In genomic region chr10:986881-987634, GRCh38 we compare ENCODE assay signal across 8 cellular contexts. TPM values are rescaled to one million over a fixed set of nuclear protein-coding genes. Genes with fewer than 3 reads are reported as not detected.
A peak's percentile ranks its signal among the peaks of the same experiment; 100 is the strongest.
DNase-seq lines count a peak whose midpoint lies in the region; ATAC-seq, FAIRE-seq and TF ChIP-seq lines count a peak whose summit lies in the region.

No MANE protein-coding gene starts in this region.

- DNase-seq in AG10803 (ENCODE audit: low read depth) (peak; percentile 94), HTR-8/SVneo (ENCODE audit: insufficient read length, low spot score) (peak; percentile 45), NCI-H446 (lab: John Stamatoyannopoulos, UW) (no peak), epidermal melanocyte (ENCODE audit: insufficient read length, low spot score) (no peak)
- no peak for DNase-seq in activated T-helper 1 cell treated with anti-CD3 and anti-CD28 coated beads, Interleukin-12 subunit alpha, Interleukin-12 subunit beta, Interleukin-2, Interleukin-4 antibody, amounts not matched to agents 30 ng/mL and 10 ng/mL and 1 ng/mL, durations not matched to agents 14 hours and 24 hours and 36 hours (ENCODE audit: low spot score)

- H3K4me3 Mint-ChIP-seq in activated T-helper 1 cell treated with anti-CD3 and anti-CD28 coated beads, Interleukin-12 subunit alpha, Interleukin-12 subunit beta, Interleukin-2, Interleukin-4 antibody, amounts not matched to agents 30 ng/mL and 10 ng/mL and 1 ng/mL, durations not matched to agents 14 hours and 24 hours and 36 hours: peak overlapping the region; percentile 97

- H3K9me3 ChIP-seq in iPS-20b (ENCODE audit: insufficient read depth, low read depth, low read length) (no peaks in the 10 kb centered on the region), stomach smooth muscle (ENCODE audit: control insufficient read depth in 2 of 2, low read length in 2 of 2) (no peaks in the 10 kb centered on the region)

- peak overlapping the region; percentile 89 for H3K27ac ChIP-seq in iPS-20b (ENCODE audit: low read length)
- H3K27ac ChIP-seq in stomach smooth muscle (ENCODE audit: low read length): peak overlapping the region; percentile 89

- no peak for ATAC-seq in GM18867 (IDR thresholded peaks at IDR 0.05; ENCODE audit: unreplicated experiment)

- peaks cover 3% of the 10 kb centered on the region; the same call in 1 of the 2 replicates for H3K4me1 ChIP-seq in iPS-20b (ENCODE audit: insufficient read depth, low read length)
- peaks cover 17% of the 10 kb centered on the region for H3K4me1 ChIP-seq in stomach smooth muscle (ENCODE audit: control insufficient read depth, insufficient read depth, low read length)

- no peaks in the 10 kb centered on the region for H3K9me3 Mint-ChIP-seq in activated T-helper 1 cell treated with anti-CD3 and anti-CD28 coated beads, Interleukin-12 subunit alpha, Interleukin-12 subunit beta, Interleukin-2, Interleukin-4 antibody, amounts not matched to agents 30 ng/mL and 10 ng/mL and 1 ng/mL, durations not matched to agents 14 hours and 24 hours and 36 hours

- no peaks in the 10 kb centered on the region for H3K27me3 Mint-ChIP-seq in activated T-helper 1 cell treated with anti-CD3 and anti-CD28 coated beads, Interleukin-12 subunit alpha, Interleukin-12 subunit beta, Interleukin-2, Interleukin-4 antibody, amounts not matched to agents 30 ng/mL and 10 ng/mL and 1 ng/mL, durations not matched to agents 14 hours and 24 hours and 36 hours (ENCODE audit: insufficient read depth)

- intact Hi-C loops in activated T-helper 1 cell treated with anti-CD3 and anti-CD28 coated beads, Interleukin-12 subunit alpha, Interleukin-12 subunit beta, Interleukin-2, Interleukin-4 antibody, amounts not matched to agents 30 ng/mL and 10 ng/mL and 1 ng/mL, durations not matched to agents 14 hours and 24 hours and 36 hours (cut with micrococcal nuclease): loop anchor here (5.0 kb wide), 1 partner anchor 475 kb away; no protein-coding TSS in a partner anchor

- peak overlapping the region; percentile 98 for H3K4me3 ChIP-seq in AG10803 (ENCODE audit: low read length)
- H3K4me3 ChIP-seq in iPS-20b (ENCODE audit: low read length): peak overlapping the region; percentile 90
- H3K4me3 ChIP-seq in stomach smooth muscle (ENCODE audit: low read length in 2 of 2): peak overlapping the region; percentile 89 to 98

- no peak for TF ChIP-seq CTCF in AG10803 (conservative IDR thresholded peaks at IDR 0.05; ENCODE audit: low read length)

- peaks cover 26% of the 10 kb centered on the region for H3K36me3 Mint-ChIP-seq in activated T-helper 1 cell treated with anti-CD3 and anti-CD28 coated beads, Interleukin-12 subunit alpha, Interleukin-12 subunit beta, Interleukin-2, Interleukin-4 antibody, amounts not matched to agents 30 ng/mL and 10 ng/mL and 1 ng/mL, durations not matched to agents 14 hours and 24 hours and 36 hours (ENCODE audit: low read depth)

- H3K36me3 ChIP-seq in iPS-20b (ENCODE audit: insufficient read depth, low read depth, low read length) (peaks cover 13% of the 10 kb centered on the region), stomach smooth muscle (ENCODE audit: control insufficient read depth in 2 of 2, insufficient read depth in 2 of 2, low read length in 2 of 2) (peaks cover 0 to 4% of the 10 kb centered on the region in 2 donors)

- peaks cover 35% of the 10 kb centered on the region for H3K4me1 Mint-ChIP-seq in activated T-helper 1 cell treated with anti-CD3 and anti-CD28 coated beads, Interleukin-12 subunit alpha, Interleukin-12 subunit beta, Interleukin-2, Interleukin-4 antibody, amounts not matched to agents 30 ng/mL and 10 ng/mL and 1 ng/mL, durations not matched to agents 14 hours and 24 hours and 36 hours (ENCODE audit: low read depth)

- H3K9ac ChIP-seq in iPS-20b (ENCODE audit: low read depth, low read length) (peak overlapping the region; percentile 99; the same call in 1 of the 2 replicates), stomach smooth muscle (ENCODE audit: low read length in 2 of 2) (peak overlapping the region; percentile 85 to 91)

- no peaks in the 10 kb centered on the region for H3K27me3 ChIP-seq in iPS-20b (ENCODE audit: insufficient read depth, low read length)
- H3K27me3 ChIP-seq in stomach smooth muscle (ENCODE audit: control insufficient read depth in 1 of 2, insufficient read depth in 2 of 2, low read length in 2 of 2): no peaks in the 10 kb centered on the region

- H3K27ac Mint-ChIP-seq in activated T-helper 1 cell treated with anti-CD3 and anti-CD28 coated beads, Interleukin-12 subunit alpha, Interleukin-12 subunit beta, Interleukin-2, Interleukin-4 antibody, amounts not matched to agents 30 ng/mL and 10 ng/mL and 1 ng/mL, durations not matched to agents 14 hours and 24 hours and 36 hours: peak overlapping the region; percentile 99

- no peak for FAIRE-seq in HTR-8/SVneo (lab: Jason Lieb, UNC)

RNA-seq across cellular contexts. Expression of gene GTPBP4, which starts 1.2 kb away (rescaled TPM):
- 193 and 202 TPM in 2 replicates for total RNA-seq in activated T-helper 1 cell treated with anti-CD3 and anti-CD28 coated beads, Interleukin-12 subunit alpha, Interleukin-12 subunit beta, Interleukin-2, Interleukin-4 antibody, amounts not matched to agents 30 ng/mL and 10 ng/mL and 1 ng/mL, durations not matched to agents 14 hours and 24 hours and 36 hours

RNA-seq across cellular contexts. Expression of gene IDI2, which starts 38.6 kb away (rescaled TPM):
- total RNA-seq in activated T-helper 1 cell treated with anti-CD3 and anti-CD28 coated beads, Interleukin-12 subunit alpha, Interleukin-12 subunit beta, Interleukin-2, Interleukin-4 antibody, amounts not matched to agents 30 ng/mL and 10 ng/mL and 1 ng/mL, durations not matched to agents 14 hours and 24 hours and 36 hours: not detected in 2 replicates

RNA-seq across cellular contexts. Expression of gene LARP4B, which starts 55.6 kb away (rescaled TPM):
- 172 and 174 TPM in 2 replicates for total RNA-seq in activated T-helper 1 cell treated with anti-CD3 and anti-CD28 coated beads, Interleukin-12 subunit alpha, Interleukin-12 subunit beta, Interleukin-2, Interleukin-4 antibody, amounts not matched to agents 30 ng/mL and 10 ng/mL and 1 ng/mL, durations not matched to agents 14 hours and 24 hours and 36 hours

Comparison
In these comparisons a context has a peak if more than half of its experiments do, and no peak if none do; other contexts are left out.
1. DNase-seq: peak in AG10803 (single experiment) and HTR-8/SVneo (single experiment); none in activated T-helper 1 cell treated with anti-CD3 and anti-CD28 coated beads, Interleukin-12 subunit alpha, Interleukin-12 subunit beta, Interleukin-2, Interleukin-4 antibody, amounts not matched to agents 30 ng/mL and 10 ng/mL and 1 ng/mL, durations not matched to agents 14 hours and 24 hours and 36 hours (single experiment), NCI-H446 (0 of 2) and epidermal melanocyte (single experiment).
2. Peak in every context shown above with its lines, with median percentiles within 50 percentile points of each other: H3K4me3 ChIP-seq.